Comparison of ENCODE assay signal across 1 cellular context in genomic region chr15:60720084-60720483, GRCh38.
TF ChIP-seq lines count a peak whose summit lies in the region.

No MANE protein-coding gene starts in this region.

TF ChIP-seq in GM12878, 131 proteins besides CTCF, POLR2A, EP300 and RAD21 (continued from another document):
- TF ChIP-seq, protein P1, sequence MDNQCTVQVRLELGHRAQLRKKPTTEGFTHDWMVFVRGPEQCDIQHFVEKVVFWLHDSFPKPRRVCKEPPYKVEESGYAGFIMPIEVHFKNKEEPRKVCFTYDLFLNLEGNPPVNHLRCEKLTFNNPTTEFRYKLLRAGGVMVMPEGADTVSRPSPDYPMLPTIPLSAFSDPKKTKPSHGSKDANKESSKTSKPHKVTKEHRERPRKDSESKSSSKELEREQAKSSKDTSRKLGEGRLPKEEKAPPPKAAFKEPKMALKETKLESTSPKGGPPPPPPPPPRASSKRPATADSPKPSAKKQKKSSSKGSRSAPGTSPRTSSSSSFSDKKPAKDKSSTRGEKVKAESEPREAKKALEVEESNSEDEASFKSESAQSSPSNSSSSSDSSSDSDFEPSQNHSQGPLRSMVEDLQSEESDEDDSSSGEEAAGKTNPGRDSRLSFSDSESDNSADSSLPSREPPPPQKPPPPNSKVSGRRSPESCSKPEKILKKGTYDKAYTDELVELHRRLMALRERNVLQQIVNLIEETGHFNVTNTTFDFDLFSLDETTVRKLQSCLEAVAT (IDR thresholded peaks at IDR 0.05): no peak
- TF ChIP-seq RAD51 (IDR thresholded peaks at IDR 0.05) (no peak), TCF3 (IDR thresholded peaks at IDR 0.05; ENCODE audit: borderline replicate concordance, insufficient read depth, low read depth, low read length) (no peak), PML (IDR thresholded peaks at IDR 0.05; ENCODE audit: low read length) (no peak), CUX1 (IDR thresholded peaks at IDR 0.05; ENCODE audit: insufficient replicate concordance, low read depth, low read length) (no peak), GATAD2B (conservative IDR thresholded peaks at IDR 0.05; ENCODE audit: low read depth) (no peak), ZNF217 (IDR thresholded peaks at IDR 0.05) (no peak), ZSCAN29 (IDR thresholded peaks at IDR 0.05) (no peak), MYB (IDR thresholded peaks at IDR 0.05; ENCODE audit: borderline replicate concordance, low read depth, low read length) (no peak), EZH2 (IDR thresholded peaks at IDR 0.05; ENCODE audit: borderline replicate concordance, control insufficient read depth, low read depth, low read length) (no peak), PAX5 (IDR thresholded peaks at IDR 0.05; ENCODE audit: borderline replicate concordance, low read depth, low read length) (no peak), POU2F2 (IDR thresholded peaks at IDR 0.05; ENCODE audit: borderline replicate concordance, low read depth, low read length) (no peak), MTA3 (IDR thresholded peaks at IDR 0.05; ENCODE audit: borderline replicate concordance, low read length) (no peak), IRF4 (IDR thresholded peaks at IDR 0.05; ENCODE audit: low read depth, low read length) (no peak)
- TF ChIP-seq, protein P2, sequence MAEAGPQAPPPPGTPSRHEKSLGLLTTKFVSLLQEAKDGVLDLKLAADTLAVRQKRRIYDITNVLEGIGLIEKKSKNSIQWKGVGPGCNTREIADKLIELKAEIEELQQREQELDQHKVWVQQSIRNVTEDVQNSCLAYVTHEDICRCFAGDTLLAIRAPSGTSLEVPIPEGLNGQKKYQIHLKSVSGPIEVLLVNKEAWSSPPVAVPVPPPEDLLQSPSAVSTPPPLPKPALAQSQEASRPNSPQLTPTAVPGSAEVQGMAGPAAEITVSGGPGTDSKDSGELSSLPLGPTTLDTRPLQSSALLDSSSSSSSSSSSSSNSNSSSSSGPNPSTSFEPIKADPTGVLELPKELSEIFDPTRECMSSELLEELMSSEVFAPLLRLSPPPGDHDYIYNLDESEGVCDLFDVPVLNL (IDR thresholded peaks at IDR 0.05; ENCODE audit: low read depth, low read length): no peak
